2 cellular contexts compared by ENCODE assay signal in genomic region chr9:121980665-121981064, GRCh38.
DNase-seq lines count a peak whose midpoint lies in the region; ATAC-seq, FAIRE-seq and TF ChIP-seq lines count a peak whose summit lies in the region.
"Not testable (repeated sequence)": the region's sequence is repeated elsewhere in the genome, so short reads cannot be mapped to it uniquely, and the experiment has no call there.

No MANE protein-coding gene starts in this region.

- H3K9me1 ChIP-seq in K562 (ENCODE audit: control insufficient read depth, insufficient read depth, low read length): not testable (repeated sequence)

- H4K20me1 ChIP-seq in K562 (replicated peaks; ENCODE audit: control insufficient read depth, insufficient read depth, low read length): not testable (repeated sequence)

- not testable (repeated sequence) for H3K9ac ChIP-seq in K562 (ENCODE audit: insufficient read depth in 1 of 2, low read depth in 2 of 2, low read length in 2 of 2)

- FAIRE-seq in K562 (lab: Jason Lieb, UNC): not testable (repeated sequence)

- not testable (repeated sequence) for H3K4me3 ChIP-seq in HEK293 (ENCODE audit: low read depth, low read length); K562

- POLR2A ChIA-PET in HEK293 (lab: Yijun Ruan, JAX); K562 (lab: Yijun Ruan, JAX): not testable (repeated sequence)

- H3K27ac ChIP-seq in HEK293 (ENCODE audit: extremely low read depth, low read depth, low read length); K562 (ENCODE audit: extremely low read depth, low read depth, low read length): not testable (repeated sequence)

- not testable (repeated sequence) for ATAC-seq in K562

- not testable (repeated sequence) for BruUV-seq in K562 (replicated peaks; lab: Mats Ljungman, UMichigan)

- not testable (repeated sequence) for TF ChIP-seq POLR2A in K562 (conservative IDR thresholded peaks at IDR 0.05)

- 0% methylated on average over 1 of the region's 1 CpG for WGBS in K562 (ENCODE audit: insufficient coverage, low coverage, missing lambda C conversion rate)

- H3K9me3 ChIP-seq in HEK293 (ENCODE audit: control insufficient read depth, insufficient read depth, low read depth, low read length); K562 (replicated peaks; ENCODE audit: control insufficient read depth, insufficient read depth, low read depth, low read length): not testable (repeated sequence)

- TF ChIP-seq RAD21 in K562 (CRISPR knock-in tag; conservative IDR thresholded peaks at IDR 0.05 in 1 of 2, IDR thresholded peaks at IDR 0.05 in 1 of 2): not testable (repeated sequence)

- DNase-seq in K562 (ENCODE audit: extremely low read depth in 1 of 4, low spot score in 3 of 4): not testable (repeated sequence)

- intact Hi-C loops in K562 (cut with micrococcal nuclease): not testable (repeated sequence)

- H2AFZ ChIP-seq in K562 (ENCODE audit: low read depth, low read length): not testable (repeated sequence)

- H3K4me1 ChIP-seq in HEK293 (ENCODE audit: control insufficient read depth, insufficient read depth, low read length); K562 (replicated peaks in 1 of 2; ENCODE audit: control insufficient read depth in 2 of 2, insufficient read depth in 2 of 2, low read length in 2 of 2): not testable (repeated sequence)

- H3K27me3 ChIP-seq in K562 (ENCODE audit: control insufficient read depth in 2 of 2, insufficient read depth in 2 of 2, low read length in 2 of 2): not testable (repeated sequence)

- CTCF ChIA-PET in HEK293 (lab: Yijun Ruan, JAX): interaction anchor here (0.6 to 0.8 kb wide), 4 partner anchors 18 to 439 kb away, joined by 3 to 5 read pairs (median 3); no protein-coding TSS in a partner anchor
- CTCF ChIA-PET in K562 (lab: Yijun Ruan, JAX; ENCODE audit: low intra/inter-chr PET ratio): not testable (repeated sequence)

- H3K36me3 ChIP-seq in HEK293 (ENCODE audit: control insufficient read depth in 2 of 2, insufficient read depth in 1 of 2, low read length in 2 of 2); K562 (ENCODE audit: control insufficient read depth, insufficient read depth, low read length): not testable (repeated sequence)

- not testable (repeated sequence) for H3K4me2 ChIP-seq in K562 (ENCODE audit: insufficient read depth, low read length)

- not testable (repeated sequence) for TF ChIP-seq EP300 in K562 (IDR thresholded peaks at IDR 0.05; ENCODE audit: low read length)

- in situ Hi-C loops in K562 (cut with MboI): not testable (repeated sequence)

- H3K79me2 ChIP-seq in K562 (ENCODE audit: control insufficient read depth, insufficient read depth, low read length): not testable (repeated sequence)

- not testable (repeated sequence) for TF ChIP-seq CTCF in HEK293 (tag by site-specific recombination; IDR thresholded peaks at IDR 0.05); K562 (IDR thresholded peaks at IDR 0.05 in 2 of 3, conservative IDR thresholded peaks at IDR 0.05 in 1 of 3; ENCODE audit: insufficient read depth in 2 of 3, low read depth in 1 of 3, low read length in 3 of 3)

TF ChIP-seq in HEK293, 187 proteins besides CTCF, POLR2A, EP300 and RAD21:
- TF ChIP-seq ZNF146 (tag by site-specific recombination; IDR thresholded peaks at IDR 0.05): peak; percentile 49

TF ChIP-seq in K562, 482 proteins besides CTCF, POLR2A, EP300 and RAD21:
- TF ChIP-seq ZNF146 (CRISPR knock-in tag; IDR thresholded peaks at IDR 0.05; ENCODE audit: unreplicated experiment): peak; percentile 81
- peak; percentile 71 for TF ChIP-seq RBM25 (IDR thresholded peaks at IDR 0.05; ENCODE audit: low read depth, low read length, severe bottlenecking)
